ENCODE assay signal across 11 cellular contexts in genomic region chr1:148729541-148729940, GRCh38. TPM values are rescaled to one million over a fixed set of nuclear protein-coding genes. Genes with fewer than 3 reads are reported as not detected.
DNase-seq lines count a peak whose midpoint lies in the region; ATAC-seq, FAIRE-seq and TF ChIP-seq lines count a peak whose summit lies in the region.
"Not testable (repeated sequence)": the region's sequence is repeated elsewhere in the genome, so short reads cannot be mapped to it uniquely, and the experiment has no call there.
"Had no signal": no experiment of that assay in that cellular context is flagged by ENCODE, and none has a peak within 500 bp of the region (broad histone marks: within the 10 kb centered on the region; RNA-seq: fewer than 3 reads in every experiment).

No MANE protein-coding gene starts in this region.

- H3K9ac ChIP-seq in K562 (ENCODE audit: insufficient read depth in 1 of 2, low read depth in 2 of 2, low read length in 2 of 2); HepG2 (ENCODE audit: insufficient read depth, low read depth, low read length): not testable (repeated sequence)

- intact Hi-C loops in K562 (cut with micrococcal nuclease); left ventricle myocardium superior (cut with micrococcal nuclease); HepG2 (cut with micrococcal nuclease; ENCODE audit: unreplicated experiment); pancreas (cut with DNase I): not testable (repeated sequence)

- POLR2A ChIA-PET in K562 (lab: Yijun Ruan, JAX); HepG2 (lab: Yijun Ruan, JAX): not testable (repeated sequence)

- not testable (repeated sequence) for H3K27ac ChIP-seq in K562 (ENCODE audit: extremely low read depth, low read depth, low read length); HepG2 (ENCODE audit: extremely low read length, insufficient read depth, low read length); pancreas

- not testable (repeated sequence) for H3K4me3 ChIP-seq in K562; HepG2 (replicated peaks in 1 of 3; ENCODE audit: insufficient read depth in 1 of 3, low read depth in 2 of 3, low read length in 3 of 3); pancreas

- not testable (repeated sequence) for H3K4me1 ChIP-seq in K562 (replicated peaks in 1 of 2; ENCODE audit: control insufficient read depth in 2 of 2, insufficient read depth in 2 of 2, low read length in 2 of 2); HepG2 (ENCODE audit: insufficient read depth, low read length); pancreas

- CTCF ChIA-PET in K562 (lab: Yijun Ruan, JAX; ENCODE audit: low intra/inter-chr PET ratio); HepG2 (lab: Yijun Ruan, JAX; ENCODE audit: low intra/inter-chr PET ratio, low total read pairs): not testable (repeated sequence)

- not testable (repeated sequence) for H3K9me1 ChIP-seq in K562 (ENCODE audit: control insufficient read depth, insufficient read depth, low read length)

- TF ChIP-seq POLR2A in K562 (conservative IDR thresholded peaks at IDR 0.05); HepG2 (IDR thresholded peaks at IDR 0.05; ENCODE audit: insufficient read depth in 1 of 2, low read depth in 2 of 2, low read length in 2 of 2): not testable (repeated sequence)

- H3K4me2 ChIP-seq in K562 (ENCODE audit: insufficient read depth, low read length); HepG2 (ENCODE audit: low read depth, low read length): not testable (repeated sequence)

- H3K9me3 ChIP-seq in K562 (replicated peaks; ENCODE audit: control insufficient read depth, insufficient read depth, low read depth, low read length); HepG2 (ENCODE audit: low read length); pancreas: not testable (repeated sequence)

- in situ Hi-C loops in K562 (cut with MboI); HepG2 (cut with HindIII; ENCODE audit: extremely low pct_ligation_motif_present, low pct_unique_long_range_greater_than_20kb): not testable (repeated sequence)

- not testable (repeated sequence) for H3K79me2 ChIP-seq in K562 (ENCODE audit: control insufficient read depth, insufficient read depth, low read length); HepG2 (ENCODE audit: insufficient read depth, low read length)

- not testable (repeated sequence) for H4K20me1 ChIP-seq in K562 (replicated peaks; ENCODE audit: control insufficient read depth, insufficient read depth, low read length); HepG2 (ENCODE audit: insufficient read depth, low read length)

- not testable (repeated sequence) for H3K36me3 ChIP-seq in K562 (ENCODE audit: control insufficient read depth, insufficient read depth, low read length); HepG2 (replicated peaks in 1 of 2; ENCODE audit: control insufficient read depth in 1 of 2, insufficient read depth in 2 of 2, low read length in 2 of 2); pancreas

- not testable (repeated sequence) for DNase-seq in K562 (ENCODE audit: extremely low read depth in 1 of 4, low spot score in 3 of 4); left ventricle myocardium superior; HepG2 (ENCODE audit: low spot score); pancreas

- not testable (repeated sequence) for H3K27me3 ChIP-seq in K562 (ENCODE audit: control insufficient read depth in 2 of 2, insufficient read depth in 2 of 2, low read length in 2 of 2); HepG2 (ENCODE audit: control insufficient read depth in 1 of 2, insufficient read depth in 2 of 2, low read length in 2 of 2); pancreas

- ATAC-seq in GM19324 (IDR thresholded peaks at IDR 0.05; ENCODE audit: low FRiP score, unreplicated experiment) (peak; percentile 21), HG02571 (IDR thresholded peaks at IDR 0.05; ENCODE audit: unreplicated experiment) (peak; percentile 11), HG03280 (IDR thresholded peaks at IDR 0.05; ENCODE audit: unreplicated experiment) (peak; percentile 2), SK-N-SH treated with all-trans-retinoic acid at 6 μM for 48 hours (peak; percentile 8; the same call in 2 of the 3 replicates), K562 (peak; percentile 19; the same call in 2 of the 3 replicates), left ventricle myocardium superior (peak; percentile 10), pancreas (peak in 2 of 4 donors; percentile 26 to 38)
- not testable (repeated sequence) for ATAC-seq in HepG2

- not testable (repeated sequence) for TF ChIP-seq EP300 in K562 (IDR thresholded peaks at IDR 0.05; ENCODE audit: low read length); HepG2 (IDR thresholded peaks at IDR 0.05; ENCODE audit: low read depth in 2 of 2, low read length in 2 of 2); HepG2 (CRISPR knock-in tag; IDR thresholded peaks at IDR 0.05; ENCODE audit: borderline replicate concordance)

- not testable (repeated sequence) for FAIRE-seq in K562 (lab: Jason Lieb, UNC)
- FAIRE-seq in HepG2 (lab: Jason Lieb, UNC) (peak; percentile 18), pancreas (lab: Jason Lieb, UNC) (peak; percentile 59)

- not testable (repeated sequence) for TF ChIP-seq RAD21 in K562 (CRISPR knock-in tag; conservative IDR thresholded peaks at IDR 0.05 in 1 of 2, IDR thresholded peaks at IDR 0.05 in 1 of 2); HepG2 (CRISPR knock-in tag; IDR thresholded peaks at IDR 0.05)

- no CpG with 5 or more reads among the region's 2 CpGs for WGBS in K562 (ENCODE audit: insufficient coverage, low coverage, missing lambda C conversion rate)
- no CpG with 5 or more reads among the region's 2 CpGs for WGBS in HepG2 (ENCODE audit: low lambda C conversion rate)
- no CpG with 5 or more reads among the region's 2 CpGs for WGBS in pancreas, 2 donors

- not testable (repeated sequence) for TF ChIP-seq CTCF in K562 (IDR thresholded peaks at IDR 0.05 in 2 of 3, conservative IDR thresholded peaks at IDR 0.05 in 1 of 3; ENCODE audit: insufficient read depth in 2 of 3, low read depth in 1 of 3, low read length in 3 of 3); HepG2 (CRISPR knock-in tag; IDR thresholded peaks at IDR 0.05); pancreas (IDR thresholded peaks at IDR 0.05)

- not testable (repeated sequence) for BruUV-seq in K562 (replicated peaks; lab: Mats Ljungman, UMichigan); HepG2 (replicated peaks; lab: Mats Ljungman, UMichigan)

- H2AFZ ChIP-seq in K562 (ENCODE audit: low read depth, low read length); HepG2 (ENCODE audit: low read length): not testable (repeated sequence)

RNA-seq across cellular contexts. Expression of gene NUDT4B, which starts 19.0 kb away (rescaled TPM):
- total RNA-seq in K562 (2011; cell fraction: chromatin; rRNA removed; ENCODE audit: low replicate concordance): 14.6 and 15.3 TPM in 2 replicates
- 6.7 and 9.2 TPM in 2 replicates for total RNA-seq in K562 (2011; cell fraction: nucleolus; rRNA removed)
- total RNA-seq in K562 (2011; cell fraction: nucleoplasm; rRNA removed): 7.5 and 12.6 TPM in 2 replicates
- 28.6 and 48.4 TPM in 2 replicates for total RNA-seq in K562 (2014; rRNA removed)
- 1.2 and 1.6 TPM in 2 replicates for total RNA-seq in K562 (2014; rRNA removed; fragmentation: Illumina TruSeq; extraction: Trizol)
- 2.6 and 3.9 TPM in 2 replicates for total RNA-seq in K562 (2015; rRNA removed; fragmentation: Illumina TruSeq; extraction: Trizol)
- 2.8 TPM in 1 of 2 replicates, not detected in the other for total RNA-seq in K562 (2021)
- polyA plus RNA-seq in K562 (2011; rRNA removed): 39.8 and 58.0 TPM in 2 replicates
- 13.5 and 44.3 TPM in 2 replicates for polyA plus RNA-seq in K562 (2011; cell fraction: cytosol; rRNA removed)
- polyA plus RNA-seq in K562 (2011; cell fraction: nucleus; rRNA removed): 16.2 and 29.8 TPM in 2 replicates
- 2.3 and 11.8 TPM in 2 replicates for polyA plus RNA-seq in K562 (2012)
- polyA plus RNA-seq in K562 (2014; fragmentation: Illumina TruSeq; extraction: Trizol): 19.7 and 25.7 TPM in 2 replicates
- under 1 TPM in 1 of 2 experiments, not detected in 1; 0.06 TPM for polyA plus RNA-seq in K562 (2014; fragmentation: Nextera tagmentation; extraction: Ambion mirVana)
- 28.0 and 29.5 TPM in 2 replicates for polyA plus RNA-seq in K562 (2014; rRNA removed)
- polyA minus RNA-seq in K562 (2011; rRNA and poly(A)+ RNA removed): 11.8 and 11.9 TPM in 2 replicates
- polyA minus RNA-seq in K562 (2011; cell fraction: cytosol; rRNA and poly(A)+ RNA removed): 7.3 and 14.6 TPM in 2 replicates
- 1.3 and 2.9 TPM in 2 replicates for polyA minus RNA-seq in K562 (2011; cell fraction: nucleus; rRNA and poly(A)+ RNA removed)
- total RNA-seq in left ventricle myocardium superior: not detected
- 3.3 and 3.6 TPM in 2 replicates for total RNA-seq in HepG2 (2016; rRNA removed; fragmentation: Illumina TruSeq; extraction: Trizol)
- total RNA-seq in HepG2 (2016; cell fraction: cytosol; rRNA removed; fragmentation: Illumina TruSeq; extraction: Trizol; ENCODE audit: low read depth): 4.4 and 6.2 TPM in 2 replicates
- total RNA-seq in HepG2 (2016; cell fraction: insoluble cytoplasmic fraction; rRNA removed; fragmentation: Illumina TruSeq; extraction: Trizol): 4.9 and 5.1 TPM in 2 replicates
- total RNA-seq in HepG2 (2016; cell fraction: membrane; rRNA removed; fragmentation: Illumina TruSeq; extraction: Trizol): 2.7 and 6.5 TPM in 2 replicates
- total RNA-seq in HepG2 (2016; cell fraction: nucleus; rRNA removed; fragmentation: Illumina TruSeq; extraction: Trizol): 0.53 and 3.4 TPM in 2 replicates
- polyA plus RNA-seq in HepG2 (2011; rRNA removed): 17.8 and 24.5 TPM in 2 replicates
- polyA plus RNA-seq in HepG2 (2011; cell fraction: cytosol; rRNA removed): 15.1 and 22.5 TPM in 2 replicates
- polyA plus RNA-seq in HepG2 (2011; cell fraction: nucleus; rRNA removed): 3.0 and 4.0 TPM in 2 replicates
- polyA plus RNA-seq in HepG2 (2012): 1.7 TPM in 1 of 2 replicates, not detected in the other
- 5.9 and 8.8 TPM in 2 replicates for polyA plus RNA-seq in HepG2 (2016; cell fraction: cytosol; fragmentation: Illumina TruSeq; extraction: Trizol; ENCODE audit: low read depth)
- 2.6 and 3.6 TPM in 2 replicates for polyA plus RNA-seq in HepG2 (2016; cell fraction: insoluble cytoplasmic fraction; fragmentation: Illumina TruSeq; extraction: Trizol; ENCODE audit: low read depth)
- polyA plus RNA-seq in HepG2 (2016; cell fraction: membrane; fragmentation: Illumina TruSeq; extraction: Trizol; ENCODE audit: low read depth): 1.2 and 2.1 TPM in 2 replicates
- polyA plus RNA-seq in HepG2 (2016; cell fraction: nucleus; fragmentation: Illumina TruSeq; extraction: Trizol; ENCODE audit: insufficient read depth, low read depth): 2.0 and 2.4 TPM in 2 replicates
- polyA minus RNA-seq in HepG2 (2011; rRNA and poly(A)+ RNA removed; ENCODE audit: low replicate concordance): 4.2 and 11.8 TPM in 2 replicates
- polyA minus RNA-seq in HepG2 (2011; cell fraction: cytosol; rRNA and poly(A)+ RNA removed): 0.97 TPM in 1 of 2 replicates, not detected in the other
- polyA minus RNA-seq in HepG2 (2011; cell fraction: nucleus; rRNA and poly(A)+ RNA removed): 1.0 and 1.2 TPM in 2 replicates
- total RNA-seq in pancreas: 1 to 10 TPM in 1 of 6 donors, under 1 TPM in 3, not detected in 2; 0.32 to 1.8 (median 0.57) TPM
- polyA plus RNA-seq in pancreas: under 1 TPM; 0.27 to 0.31 TPM
- total RNA-seq: Caco-2; CD4-positive, CD25-positive, alpha-beta regulatory T cell; CD8-positive, alpha-beta T cell had no signal
